8 cellular contexts compared by ENCODE assay signal in the genomic region with DNA sequence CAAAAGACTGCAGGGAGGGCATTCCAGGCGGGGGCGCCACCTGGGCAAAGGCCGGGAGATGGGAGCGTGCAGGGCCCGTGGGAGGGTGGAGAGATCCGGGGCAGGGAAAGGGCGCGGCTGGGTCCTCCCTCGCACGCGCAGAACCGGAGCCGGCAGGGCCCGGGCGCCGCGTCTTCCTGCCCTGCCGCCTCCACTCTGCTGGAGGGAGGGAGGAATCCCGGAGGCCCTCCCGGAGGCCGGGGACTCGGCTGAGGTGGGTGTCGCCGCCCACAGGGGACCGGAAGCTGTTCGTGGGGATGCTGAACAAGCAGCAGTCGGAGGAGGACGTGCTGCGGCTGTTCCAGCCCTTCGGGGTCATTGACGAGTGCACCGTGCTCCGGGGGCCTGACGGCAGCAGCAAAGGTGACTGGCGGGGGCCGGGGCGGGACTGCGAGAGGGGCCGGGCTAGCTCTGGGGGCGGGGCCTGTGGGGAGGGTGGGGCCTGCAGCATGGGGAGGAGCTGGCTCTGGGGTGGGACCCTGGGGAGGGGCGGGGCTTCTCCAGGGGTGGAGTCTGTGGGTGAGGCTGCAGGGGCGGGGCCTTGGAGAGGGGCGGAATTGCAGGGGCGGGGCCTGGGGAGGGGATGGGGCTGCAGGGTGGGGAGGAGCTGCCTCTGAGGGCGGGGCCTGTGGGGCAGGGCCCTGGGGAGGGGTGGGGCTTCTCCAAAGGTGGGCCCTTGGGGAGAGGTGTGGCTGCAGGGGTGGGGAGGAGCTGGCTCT. TPM values are rescaled to one million over a fixed set of nuclear protein-coding genes. Genes with fewer than 3 reads are reported as not detected.
DNase-seq lines count a peak whose midpoint lies in the region; ATAC-seq and TF ChIP-seq lines count a peak whose summit lies in the region.

No MANE protein-coding gene starts in this region.

- peaks cover 0 to 9% of the 10 kb centered on the region in 2 donors for H3K9me3 ChIP-seq in left lung

- H3K27me3 ChIP-seq in H7 (ENCODE audit: control insufficient read depth, insufficient read depth, low read length) (peaks cover 6% of the 10 kb centered on the region; the same call in 1 of the 2 replicates), left lung (peaks cover 15 to 92% of the 10 kb centered on the region in 2 donors)

- TF ChIP-seq CTCF in AG09319 (IDR thresholded peaks at IDR 0.05; ENCODE audit: low read depth, low read length) (no peak), choroid plexus epithelial cell (conservative IDR thresholded peaks at IDR 0.05; ENCODE audit: low read depth, low read length) (no peak), left lung (IDR thresholded peaks at IDR 0.05) (no peak)

- ATAC-seq in left lung: peak; percentile 88

- H3K4me3 ChIP-seq in H7 (ENCODE audit: insufficient read depth, low read depth, low read length) (peak overlapping the region; percentile 66), choroid plexus epithelial cell (ENCODE audit: low read depth, low read length) (peak overlapping the region; percentile 44), left lung (peak overlapping the region; percentile 25 to 38)

- H3K36me3 ChIP-seq in H7 (replicated peaks; ENCODE audit: control insufficient read depth, insufficient read depth, low read length): no peaks in the 10 kb centered on the region
- H3K36me3 ChIP-seq in left lung: no peaks in the 10 kb centered on the region

- intact Hi-C loops in left lung (cut with DNase I): no loop called here

- peak; percentile 46 for DNase-seq in AG09319 (ENCODE audit: extremely low read depth, low read depth)
- DNase-seq in H7: peak; percentile 100
- DNase-seq in NCI-H446 treated with DMSO at 0.1 percent for 48 hours (lab: John Stamatoyannopoulos, UW): peak; percentile 57
- DNase-seq in activated CD4-positive, alpha-beta T cell treated with anti-CD3 and anti-CD28 coated beads for 4 hours: peak; percentile 92 to 94
- peak; percentile 84 for DNase-seq in choroid plexus epithelial cell (ENCODE audit: low read depth)
- DNase-seq in left lung: peak; percentile 77 to 87
- DNase-seq in stimulated activated CD4-positive, alpha-beta T cell treated with anti-CD3 and anti-CD28 coated beads, TNF-alpha, amount 100 ng/mL, for 24 hours (ENCODE audit: low read depth in 3 of 3): peak; percentile 85 to 90 (median 85)
- no peak for DNase-seq in pons (ENCODE audit: low spot score)

- H3K4me1 ChIP-seq in left lung: peaks cover 5 to 6% of the 10 kb centered on the region in 2 donors

- no peak overlapping the region for H3K27ac ChIP-seq in left lung

RNA-seq across cellular contexts. Expression of a gene that starts 51.3 kb away (rescaled TPM):
- total RNA-seq in H7 (2014; rRNA removed; shearing (Covaris generic)): 1.4 and 2.5 TPM in 2 replicates
- under 1 TPM in 1 of 2 donors, not detected in 1; 0.38 TPM for total RNA-seq in left lung
